12 cellular contexts compared by ENCODE assay signal in the genomic region with DNA sequence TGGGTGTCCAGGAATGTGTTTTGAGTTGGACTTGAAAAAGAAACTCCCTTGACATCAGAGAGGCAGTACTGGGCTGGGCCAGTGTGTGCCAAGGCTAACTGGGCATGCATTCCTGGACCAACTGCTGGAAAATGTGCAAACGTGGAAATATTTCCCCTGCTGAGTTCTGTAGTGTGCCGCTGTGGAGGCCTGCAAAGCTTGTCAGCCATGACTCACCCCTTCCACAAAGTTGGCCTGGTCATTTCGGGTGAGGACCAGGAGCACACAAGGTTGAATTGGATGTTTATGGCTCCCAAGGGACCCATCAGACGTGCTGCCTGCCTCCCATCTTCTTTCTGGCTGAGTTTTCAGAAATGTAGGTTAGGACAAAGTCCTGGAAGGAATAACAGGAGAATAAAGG.
A peak's percentile ranks its signal among the peaks of the same experiment; 100 is the strongest.
DNase-seq lines count a peak whose midpoint lies in the region; ATAC-seq and TF ChIP-seq lines count a peak whose summit lies in the region.
"Had no signal": no experiment of that assay in that cellular context is flagged by ENCODE, and none has a peak within 500 bp of the region (broad histone marks: within the 10 kb centered on the region; RNA-seq: fewer than 3 reads in every experiment).

No MANE protein-coding gene starts in this region.

- H3K4me2 ChIP-seq in mammary epithelial cell (ENCODE audit: insufficient read depth, low read depth, low read length) = no peak overlapping the region

- H3K27me3 ChIP-seq in mammary epithelial cell (ENCODE audit: insufficient read depth, low read length) (no peaks in the 10 kb centered on the region), aorta (ENCODE audit: control insufficient read depth in 1 of 2, insufficient read depth in 2 of 2, low read length in 1 of 2) (no peaks in the 10 kb centered on the region)

- POLR2A ChIA-PET in MCF 10A (lab: Yijun Ruan, JAX) = no interaction called here

- 51% methylated on average over 4 of the region's 4 CpGs for WGBS in mammary epithelial cell (ENCODE audit: low coverage, missing lambda C conversion rate)
- 3 to 4% methylated on average over 4 of the region's 4 CpGs for WGBS in aorta, 2 donors

- no peak for TF ChIP-seq CTCF in MCF 10A (IDR thresholded peaks at IDR 0.05; ENCODE audit: unreplicated experiment)
- no peak for TF ChIP-seq CTCF in mammary epithelial cell (conservative IDR thresholded peaks at IDR 0.05 in 1 of 2, IDR thresholded peaks at IDR 0.05 in 1 of 2; ENCODE audit: extremely low read depth in 1 of 2, insufficient read depth in 1 of 2, low read depth in 1 of 2, low read length in 2 of 2)

- H3K27me3 Mint-ChIP-seq in MCF 10A (ENCODE audit: insufficient read depth, unreplicated experiment) = peaks cover 27% of the 10 kb centered on the region

- H3K9ac ChIP-seq in mammary epithelial cell (ENCODE audit: insufficient read depth, low read length) = no peak overlapping the region

- H3K36me3 Mint-ChIP-seq in MCF 10A (ENCODE audit: insufficient read depth, unreplicated experiment) = no peaks in the 10 kb centered on the region

- in situ Hi-C loops in mammary epithelial cell (cut with MboI; ENCODE audit: low sequenced_read_pairs in 2 of 2) = no loop called here

- dilution Hi-C loops in mammary epithelial cell (cut with HindIII; ENCODE audit: low sequenced_read_pairs) = no loop called here

- no peak overlapping the region for H3K4me3 Mint-ChIP-seq in MCF 10A (ENCODE audit: unreplicated experiment)

- no peaks in the 10 kb centered on the region for H3K9me3 ChIP-seq in mammary epithelial cell (replicated peaks; ENCODE audit: insufficient read depth, low read length)
- no peaks in the 10 kb centered on the region for H3K9me3 ChIP-seq in aorta (ENCODE audit: control insufficient read depth, low read length)
- H3K9me3 ChIP-seq: neutrophil had no signal

- no peaks in the 10 kb centered on the region for H3K4me1 Mint-ChIP-seq in MCF 10A (ENCODE audit: insufficient read depth, unreplicated experiment)

- H3K4me1 ChIP-seq in mammary epithelial cell (ENCODE audit: insufficient read depth, low read length) = no peaks in the 10 kb centered on the region
- H3K4me1 ChIP-seq in aorta (ENCODE audit: control insufficient read depth in 1 of 2, insufficient read depth in 2 of 2, low read length in 2 of 2) = peaks cover 0 to 3% of the 10 kb centered on the region in 2 donors

- intact Hi-C loops in MCF 10A (cut with micrococcal nuclease) = no loop called here
- intact Hi-C loops in mammary epithelial cell (cut with micrococcal nuclease) = no loop called here
- intact Hi-C loops in aorta (cut with DNase I) = loop anchor here in 1 of 2 donors (1.0 to 2.0 kb wide), 2 partner anchors 44 to 286 kb away; no protein-coding TSS in a partner anchor

- ATAC-seq in aorta (ENCODE audit: low FRiP score) = peak; percentile 91
- no peak for ATAC-seq in HG02763 (IDR thresholded peaks at IDR 0.05; ENCODE audit: unreplicated experiment)
- ATAC-seq in HG03457 (IDR thresholded peaks at IDR 0.05; ENCODE audit: unreplicated experiment) = no peak

- BruUV-seq in MCF 10A (replicated peaks; lab: Mats Ljungman, UMichigan) (no TSS peak), mammary epithelial cell (replicated peaks; lab: Mats Ljungman, UMichigan) (no TSS peak)

- H3K4me3 ChIP-seq in mammary epithelial cell (replicated peaks in 1 of 3; ENCODE audit: insufficient read depth in 1 of 3, low read depth in 2 of 3, low read length in 3 of 3) (no peak overlapping the region), aorta (ENCODE audit: low read length in 2 of 2) (no peak overlapping the region)
- H3K4me3 ChIP-seq: dorsolateral prefrontal cortex had no signal

- no peak overlapping the region for H3K27ac Mint-ChIP-seq in MCF 10A (ENCODE audit: low read depth, unreplicated experiment)

- H3K36me3 ChIP-seq in mammary epithelial cell (ENCODE audit: insufficient read depth, low read length) (no peaks in the 10 kb centered on the region), aorta (ENCODE audit: control insufficient read depth in 1 of 2, insufficient read depth in 2 of 2, low read length in 1 of 2) (no peaks in the 10 kb centered on the region)
- H3K36me3 ChIP-seq: neutrophil had no signal

- H2AFZ ChIP-seq in mammary epithelial cell (ENCODE audit: low read depth, low read length) = no peak overlapping the region

- H4K20me1 ChIP-seq in mammary epithelial cell (ENCODE audit: insufficient read depth, low read length) = no peaks in the 10 kb centered on the region

- H3K79me2 ChIP-seq in mammary epithelial cell (ENCODE audit: insufficient read depth, low read length) = no peaks in the 10 kb centered on the region

- no peaks in the 10 kb centered on the region for H3K9me3 Mint-ChIP-seq in MCF 10A (ENCODE audit: unreplicated experiment)

- CTCF ChIA-PET in MCF 10A (lab: Yijun Ruan, JAX) (no interaction called here), mammary epithelial cell (lab: Charles Lee; ENCODE audit: low non-redundant PET) (interaction anchor here (0.6 kb wide), 1 partner anchor 19 kb away, joined by 37 read pairs; no protein-coding TSS in a partner anchor)

- DNase-seq in MCF 10A (ENCODE audit: unreplicated experiment) = peak; percentile 66
- DNase-seq in mammary epithelial cell = no peak
- DNase-seq in astrocyte of the hippocampus (ENCODE audit: low read depth, low spot score) = peak; percentile 93
- peak; percentile 6 to 53 for DNase-seq in lung microvascular endothelial cell (ENCODE audit: low read depth in 2 of 2)
- DNase-seq in aorta = peak; percentile 87 to 90
- DNase-seq in NOMO-1 treated with dmso at 0.1 percent for 144 hours (lab: John Stamatoyannopoulos, UW; ENCODE audit: unreplicated experiment) = no peak
- DNase-seq: activated CD4-positive, CD25-positive, alpha-beta regulatory T cell; activated effector memory CD4-positive, alpha-beta T cell treated with Interleukin-2 at 50 U/mL for 16 hours; dorsolateral prefrontal cortex had no signal

- H3K27ac ChIP-seq in mammary epithelial cell (ENCODE audit: insufficient read depth, low read depth, low read length) = no peak overlapping the region
- H3K27ac ChIP-seq in aorta (ENCODE audit: low read depth in 1 of 2, low read length in 2 of 2) = peak overlapping the region in 1 of 2 donors; percentile 87
- H3K27ac ChIP-seq: dorsolateral prefrontal cortex, neutrophil had no signal

Comparison
In these comparisons a context has a peak if more than half of its experiments do, and no peak if none do; other contexts are left out.
1. DNase-seq: peak in MCF 10A (single experiment), astrocyte of the hippocampus (single experiment), lung microvascular endothelial cell (2 of 2) and aorta (2 of 2); none in mammary epithelial cell (single experiment) and NOMO-1 treated with dmso at 0.1 percent for 144 hours (single experiment).